Comparison of ENCODE assay signal across 8 cellular contexts in genomic region chr16:2267913-2268666, GRCh38. TPM values are rescaled to one million over a fixed set of nuclear protein-coding genes. Genes with fewer than 3 reads are reported as not detected.
DNase-seq lines count a peak whose midpoint lies in the region; ATAC-seq and TF ChIP-seq lines count a peak whose summit lies in the region.

Gene RNPS1, minus strand, starts transcription at chr16:2268126. Its CDS starts 3,483 bp downstream, at chr16:2264643.

- WGBS in spleen, 5 donors, result 0 to 2% (median 1%) methylated on average over 31 to 88 of the region's 88 CpGs

- DNase-seq in AG08396 (ENCODE audit: low spot score) (peak; percentile 99), NCI-H2227 treated with DMSO at 0.1 percent for 48 hours (lab: John Stamatoyannopoulos, UW) (peak; percentile 96), activated B cell treated with CpG ODN at 0.5 μM for 24 hours (peak; percentile 98), cardiac fibroblast (ENCODE audit: low read depth in 2 of 2) (peak; percentile 96 to 97), inferior parietal cortex (ENCODE audit: extremely low spot score) (peak; percentile 97), spleen (peak; percentile 98)

- peaks cover 38% of the 10 kb centered on the region for H3K36me3 Mint-ChIP-seq in activated B cell treated with CpG ODN at 0.5 μM for 24 hours (ENCODE audit: low read depth)

- H3K27ac ChIP-seq in spleen, result peak within 1 kb of the TSS; percentile 96 to 100 (median 98)

- peak within 1 kb of the TSS; percentile 78 to 93 for H3K4me3 ChIP-seq in cardiac fibroblast (replicated peaks in 1 of 2; ENCODE audit: low read depth in 2 of 2, low read length in 2 of 2)
- H3K4me3 ChIP-seq in spleen, result peak within 1 kb of the TSS; percentile 68 to 99 (median 94)

- intact Hi-C loops in activated B cell treated with CpG ODN at 0.5 μM for 24 hours (cut with micrococcal nuclease), result loop anchor here (1.0 to 5.0 kb wide), 8 partner anchors 17 to 656 kb away; partner anchors contain the start of genes ATP6V0C, CCNF, CRAMP1 and E4F1
- intact Hi-C loops in spleen (cut with DNase I; ENCODE audit: low total_unique reads), result no loop called here

- peak; percentile 92 to 94 (median 94) for TF ChIP-seq POLR2A in spleen (IDR thresholded peaks at IDR 0.05)

- H3K36me3 ChIP-seq in spleen, result peaks cover 0 to 30% (median 17%) of the 10 kb centered on the region in 6 donors

- H3K27ac Mint-ChIP-seq in activated B cell treated with CpG ODN at 0.5 μM for 24 hours, result peak within 1 kb of the TSS; percentile 98

- H3K9me3 Mint-ChIP-seq in activated B cell treated with CpG ODN at 0.5 μM for 24 hours, result no peaks in the 10 kb centered on the region

- CTCF ChIA-PET in activated B cell treated with CpG ODN at 0.5 μM for 24 hours (lab: Charles Lee), result interaction anchor here (0.8 kb wide), 1 partner anchor 73 kb away, joined by 3 read pairs; no protein-coding TSS in a partner anchor

- H3K4me1 Mint-ChIP-seq in activated B cell treated with CpG ODN at 0.5 μM for 24 hours, result peaks cover 43% of the 10 kb centered on the region

- H3K9me3 ChIP-seq in spleen, result no peaks in the 10 kb centered on the region

- no peaks in the 10 kb centered on the region for H3K27me3 ChIP-seq in spleen (replicated peaks in 1 of 7)

- ATAC-seq in GM18909 (IDR thresholded peaks at IDR 0.05; ENCODE audit: poor library complexity, unreplicated experiment) (peak; percentile 75), HG03159 (IDR thresholded peaks at IDR 0.05; ENCODE audit: unreplicated experiment) (peak; percentile 74), activated B cell treated with CpG ODN at 0.5 μM for 24 hours (ENCODE audit: low read depth) (peak; percentile 91)

- H3K27me3 Mint-ChIP-seq in activated B cell treated with CpG ODN at 0.5 μM for 24 hours, result no peaks in the 10 kb centered on the region

- POLR2A ChIA-PET in activated B cell treated with CpG ODN at 0.5 μM for 24 hours (lab: Charles Lee), result interaction anchor here (0.7 to 2.3 kb wide), 9 partner anchors 16 to 303 kb away, joined by 3 to 14 read pairs (median 4); partner anchors contain the start of genes ATP6V0C, ECI1, RPS2 and TBL3

- H3K4me1 ChIP-seq in spleen, result peaks cover 33 to 85% (median 45%) of the 10 kb centered on the region in 6 donors

- peak within 1 kb of the TSS; percentile 93 for H3K4me3 Mint-ChIP-seq in activated B cell treated with CpG ODN at 0.5 μM for 24 hours

- TF ChIP-seq CTCF in activated B cell treated with CpG ODN at 0.5 μM for 24 hours (IDR thresholded peaks at IDR 0.05) (no peak), cardiac fibroblast (IDR thresholded peaks at IDR 0.05; ENCODE audit: low read depth, low read length) (no peak), spleen (IDR thresholded peaks at IDR 0.05 in 8 of 11, conservative IDR thresholded peaks at IDR 0.05 in 3 of 11) (peak in 1 of 11 experiments; percentile 18)

RNA-seq across cellular contexts. Expression of gene RNPS1, which starts in this region (rescaled TPM):
- total RNA-seq in activated B cell treated with CpG ODN at 0.5 μM for 24 hours (228 and 232 TPM in 2 replicates), spleen (100 to 1,000 TPM; 119 to 153 (median 132) TPM)
- 100 to 1,000 TPM; 123 to 180 (median 125) TPM for polyA plus RNA-seq in spleen

Comparison
In these comparisons a context has a peak if more than half of its experiments do, and no peak if none do; other contexts are left out.
1. Peak in every context shown above with its lines: DNase-seq, ATAC-seq, H3K4me3 ChIP-seq and H3K27ac ChIP-seq.